20 cellular contexts compared by ENCODE assay signal in the genomic region with DNA sequence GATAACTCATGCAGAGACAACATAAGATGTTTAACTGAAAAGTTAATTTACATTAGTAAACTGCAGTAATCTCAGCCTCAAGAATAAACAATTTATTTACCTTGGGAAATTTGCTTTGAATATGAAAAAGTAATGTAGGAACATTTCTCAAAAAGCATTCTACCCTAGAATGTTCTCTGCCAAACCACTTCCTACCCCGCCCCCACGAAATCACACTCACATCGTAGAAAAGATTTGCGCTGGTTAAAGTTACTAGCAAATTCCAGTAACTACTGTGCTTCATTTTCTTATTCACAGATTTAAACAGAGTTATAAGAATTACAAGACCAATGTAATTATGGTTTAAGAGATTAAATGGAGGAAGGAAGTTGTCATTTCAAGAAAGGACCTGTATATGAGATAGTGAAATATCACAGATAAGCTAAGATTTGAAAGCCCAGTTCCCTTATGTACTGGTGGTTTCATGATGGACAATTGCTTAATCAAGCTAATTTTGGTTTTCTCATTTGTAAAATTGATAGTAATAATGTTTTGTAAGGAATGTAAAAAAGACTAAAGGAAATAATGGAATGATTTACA.
DNase-seq lines count a peak whose midpoint lies in the region; ATAC-seq and TF ChIP-seq lines count a peak whose summit lies in the region.
"Had no signal": no experiment of that assay in that cellular context is flagged by ENCODE, and none has a peak within 500 bp of the region (broad histone marks: within the 10 kb centered on the region; RNA-seq: fewer than 3 reads in every experiment).

No MANE protein-coding gene starts in this region.

- ATAC-seq in activated CD4-positive, alpha-beta T cell treated with anti-CD3 and anti-CD28 coated beads for 36 hours = peak; percentile 37
- ATAC-seq in GM18861 (IDR thresholded peaks at IDR 0.05; ENCODE audit: unreplicated experiment) = no peak
- ATAC-seq: Right ventricle myocardium inferior had no signal

- H3K27ac Mint-ChIP-seq in activated CD4-positive, alpha-beta T cell treated with anti-CD3 and anti-CD28 coated beads for 36 hours = no peak overlapping the region
- no peak overlapping the region for H3K27ac Mint-ChIP-seq in activated CD4-positive, alpha-beta T cell treated with anti-CD3 and anti-CD28 coated beads, Interleukin-2, amount 10 ng/mL, durations not matched to agents 7 days and 5 days
- H3K27ac Mint-ChIP-seq in endodermal cell = no peak overlapping the region
- H3K27ac Mint-ChIP-seq: CD14-positive monocyte, H9, IgD-negative memory B cell had no signal

- H3K4me3 Mint-ChIP-seq in activated CD4-positive, alpha-beta T cell treated with anti-CD3 and anti-CD28 coated beads for 36 hours = no peak overlapping the region
- H3K4me3 Mint-ChIP-seq in activated CD4-positive, alpha-beta T cell treated with anti-CD3 and anti-CD28 coated beads, Interleukin-2, amount 10 ng/mL, durations not matched to agents 7 days and 5 days = no peak overlapping the region
- no peak overlapping the region for H3K4me3 Mint-ChIP-seq in endodermal cell
- H3K4me3 Mint-ChIP-seq: CD14-positive monocyte, H9, IgD-negative memory B cell had no signal

- H3K27ac ChIP-seq in endodermal cell (ENCODE audit: low read depth, low read length) = no peak overlapping the region
- H3K27ac ChIP-seq: 22Rv1 had no signal

- H3K36me3 ChIP-seq in endodermal cell (ENCODE audit: control insufficient read depth, insufficient read depth, low read length) = no peaks in the 10 kb centered on the region
- H3K36me3 ChIP-seq: MG63 had no signal

- no peak for TF ChIP-seq CTCF in endodermal cell (conservative IDR thresholded peaks at IDR 0.05)

- DNase-seq in activated CD4-positive, alpha-beta T cell treated with anti-CD3 and anti-CD28 coated beads for 36 hours = peak; percentile 57
- DNase-seq in activated CD4-positive, alpha-beta T cell treated with anti-CD3 and anti-CD28 coated beads, Interleukin-2, amount 10 ng/mL, durations not matched to agents 7 days and 5 days = no peak
- DNase-seq in stimulated activated CD4-positive, alpha-beta T cell treated with anti-CD3 and anti-CD28 coated beads, Interleukin-15, amount 100 ng/mL, for 24 hours = peak; percentile 5
- DNase-seq in stimulated activated CD4-positive, alpha-beta T cell treated with anti-CD3 and anti-CD28 coated beads, Interleukin-4, amount 100 ng/mL, for 24 hours = no peak
- DNase-seq in iris pigment epithelial cell (ENCODE audit: low read depth) = peak; percentile 35
- DNase-seq in endodermal cell = no peak
- no peak for DNase-seq in NK-92 (lab: John Stamatoyannopoulos, UW; ENCODE audit: unreplicated experiment)
- DNase-seq: COR-L47; H9; Karpas-422; MG63; NCI-H1092 treated with DMSO at 0.1 percent for 48 hours; NCI-H146; NCI-H2081 treated with DMSO at 0.1 percent for 48 hours; NK-92 treated with Interleukin-12 subunit alpha and Interleukin-12 subunit beta, amount 100 ng/mL, for 24 hours had no signal

- H3K4me1 ChIP-seq in endodermal cell (ENCODE audit: control insufficient read depth, insufficient read depth, low read length) = peaks cover 15% of the 10 kb centered on the region

- H3K4me1 Mint-ChIP-seq in activated CD4-positive, alpha-beta T cell treated with anti-CD3 and anti-CD28 coated beads for 36 hours = peaks cover 27% of the 10 kb centered on the region
- H3K4me1 Mint-ChIP-seq in activated CD4-positive, alpha-beta T cell treated with anti-CD3 and anti-CD28 coated beads, Interleukin-2, amount 10 ng/mL, durations not matched to agents 7 days and 5 days = peaks cover 14% of the 10 kb centered on the region
- peaks cover 23% of the 10 kb centered on the region for H3K4me1 Mint-ChIP-seq in endodermal cell
- H3K4me1 Mint-ChIP-seq: CD14-positive monocyte, IgD-negative memory B cell had no signal

- H3K9me3 ChIP-seq in endodermal cell (ENCODE audit: control insufficient read depth, low read length) = no peaks in the 10 kb centered on the region
- H3K9me3 ChIP-seq: MG63 had no signal

- peaks cover 5% of the 10 kb centered on the region for H3K9me3 Mint-ChIP-seq in activated CD4-positive, alpha-beta T cell treated with anti-CD3 and anti-CD28 coated beads for 36 hours (ENCODE audit: low read depth)
- no peaks in the 10 kb centered on the region for H3K9me3 Mint-ChIP-seq in activated CD4-positive, alpha-beta T cell treated with anti-CD3 and anti-CD28 coated beads, Interleukin-2, amount 10 ng/mL, durations not matched to agents 7 days and 5 days
- H3K9me3 Mint-ChIP-seq in endodermal cell = no peaks in the 10 kb centered on the region
- H3K9me3 Mint-ChIP-seq: H9 had no signal

- WGBS in endodermal cell (ENCODE audit: insufficient coverage in 1 of 2, insufficient read length in 1 of 2), 2 experiments = 97% methylated on average over 4 of the region's 4 CpGs; no CpG with 5 or more reads in 1 of the 2 experiments

- CTCF ChIA-PET in activated CD4-positive, alpha-beta T cell treated with anti-CD3 and anti-CD28 coated beads for 36 hours (lab: Charles Lee) = no interaction called here
- CTCF ChIA-PET in activated CD4-positive, alpha-beta T cell treated with anti-CD3 and anti-CD28 coated beads, Interleukin-2, amount 10 ng/mL, durations not matched to agents 7 days and 5 days (lab: Charles Lee) = no interaction called here

- H3K27me3 ChIP-seq in endodermal cell (ENCODE audit: control insufficient read depth, insufficient read depth, low read length, poor library complexity, severe bottlenecking) = no peaks in the 10 kb centered on the region
- H3K27me3 ChIP-seq: MG63 had no signal

- H3K4me3 ChIP-seq in endodermal cell (ENCODE audit: low read length) = no peak overlapping the region
- H3K4me3 ChIP-seq: MG63 had no signal

- H3K27me3 Mint-ChIP-seq in activated CD4-positive, alpha-beta T cell treated with anti-CD3 and anti-CD28 coated beads for 36 hours = no peaks in the 10 kb centered on the region
- no peaks in the 10 kb centered on the region for H3K27me3 Mint-ChIP-seq in activated CD4-positive, alpha-beta T cell treated with anti-CD3 and anti-CD28 coated beads, Interleukin-2, amount 10 ng/mL, durations not matched to agents 7 days and 5 days
- H3K27me3 Mint-ChIP-seq in endodermal cell (ENCODE audit: insufficient read depth) = no peaks in the 10 kb centered on the region
- H3K27me3 Mint-ChIP-seq: IgD-negative memory B cell had no signal

- H3K36me3 Mint-ChIP-seq in activated CD4-positive, alpha-beta T cell treated with anti-CD3 and anti-CD28 coated beads for 36 hours (ENCODE audit: low read depth) = no peaks in the 10 kb centered on the region
- H3K36me3 Mint-ChIP-seq in activated CD4-positive, alpha-beta T cell treated with anti-CD3 and anti-CD28 coated beads, Interleukin-2, amount 10 ng/mL, durations not matched to agents 7 days and 5 days (ENCODE audit: low read depth) = no peaks in the 10 kb centered on the region
- H3K36me3 Mint-ChIP-seq in endodermal cell (ENCODE audit: low read depth) = no peaks in the 10 kb centered on the region
- H3K36me3 Mint-ChIP-seq: CD14-positive monocyte, IgD-negative memory B cell had no signal

- POLR2A ChIA-PET in activated CD4-positive, alpha-beta T cell treated with anti-CD3 and anti-CD28 coated beads for 36 hours (lab: Charles Lee) = no interaction called here
- POLR2A ChIA-PET in activated CD4-positive, alpha-beta T cell treated with anti-CD3 and anti-CD28 coated beads, Interleukin-2, amount 10 ng/mL, durations not matched to agents 7 days and 5 days (lab: Charles Lee) = no interaction called here

- no peak overlapping the region for H3K9ac ChIP-seq in endodermal cell (ENCODE audit: extremely low read depth, low read length, poor library complexity, severe bottlenecking)

- intact Hi-C loops in activated CD4-positive, alpha-beta T cell treated with anti-CD3 and anti-CD28 coated beads for 36 hours (cut with DNase I, micrococcal nuclease) = loop anchor here in 1 of 2 experiments (5.0 kb wide), 1 partner anchor 37 kb away; no protein-coding TSS in a partner anchor

Comparison
In these comparisons a context has a peak if more than half of its experiments do, and no peak if none do; other contexts are left out.
1. DNase-seq: peak in activated CD4-positive, alpha-beta T cell treated with anti-CD3 and anti-CD28 coated beads for 36 hours (single experiment), stimulated activated CD4-positive, alpha-beta T cell treated with anti-CD3 and anti-CD28 coated beads, Interleukin-15, amount 100 ng/mL, for 24 hours (single experiment) and iris pigment epithelial cell (single experiment); none in activated CD4-positive, alpha-beta T cell treated with anti-CD3 and anti-CD28 coated beads, Interleukin-2, amount 10 ng/mL, durations not matched to agents 7 days and 5 days (single experiment), stimulated activated CD4-positive, alpha-beta T cell treated with anti-CD3 and anti-CD28 coated beads, Interleukin-4, amount 100 ng/mL, for 24 hours (single experiment), endodermal cell (single experiment) and NK-92 (single experiment).